ENCODE assay signal across 8 cellular contexts in genomic region chr19:39481229-39481545, GRCh38. TPM values are rescaled to one million over a fixed set of nuclear protein-coding genes. Genes with fewer than 3 reads are reported as not detected.
DNase-seq lines count a peak whose midpoint lies in the region; ATAC-seq and TF ChIP-seq lines count a peak whose summit lies in the region.

No MANE protein-coding gene starts in this region.

- H4K20me1 ChIP-seq in osteoblast (ENCODE audit: insufficient read depth, low read length): peaks cover 3% of the 10 kb centered on the region

- TF ChIP-seq POLR2A in NB4 (IDR thresholded peaks at IDR 0.05; ENCODE audit: extremely low read depth, insufficient read length): no peak

- H3K4me1 ChIP-seq in osteoblast (ENCODE audit: insufficient read depth, low read length): peaks cover 13% of the 10 kb centered on the region

- peaks cover 25% of the 10 kb centered on the region for H3K36me3 ChIP-seq in osteoblast (ENCODE audit: insufficient read depth, low read length)

- peak overlapping the region; percentile 93 for H2AFZ ChIP-seq in osteoblast (ENCODE audit: low read length)

- peak overlapping the region; percentile 89 for H3K4me3 ChIP-seq in NB4 (ENCODE audit: low read depth, low read length)
- H3K4me3 ChIP-seq in osteoblast (ENCODE audit: insufficient read depth, low read length): peak overlapping the region; percentile 100

- no peaks in the 10 kb centered on the region for H3K27me3 ChIP-seq in osteoblast (ENCODE audit: insufficient read depth, low read length)

- H3K4me2 ChIP-seq in osteoblast (ENCODE audit: insufficient read depth, low read length): peak overlapping the region; percentile 97

- H3K27ac ChIP-seq in osteoblast (ENCODE audit: low read depth, low read length): peak overlapping the region; percentile 92

- H3K9me3 ChIP-seq in osteoblast (ENCODE audit: low read depth, low read length): no peaks in the 10 kb centered on the region

- H3K79me2 ChIP-seq in osteoblast (ENCODE audit: insufficient read depth, low read length): peaks cover 36% of the 10 kb centered on the region

- peaks cover 17 to 22% of the 10 kb centered on the region in 2 donors for H3K4me1 Mint-ChIP-seq in effector memory CD8-positive, alpha-beta T cell (ENCODE audit: low read depth in 2 of 2)

- peak overlapping the region; percentile 94 to 96 for H3K27ac Mint-ChIP-seq in effector memory CD8-positive, alpha-beta T cell

- peaks cover 38% of the 10 kb centered on the region for H3K36me3 Mint-ChIP-seq in effector memory CD8-positive, alpha-beta T cell (ENCODE audit: insufficient read depth)

- H3K27me3 Mint-ChIP-seq in effector memory CD8-positive, alpha-beta T cell: no peaks in the 10 kb centered on the region

- no peaks in the 10 kb centered on the region for H3K9me3 Mint-ChIP-seq in effector memory CD8-positive, alpha-beta T cell

- DNase-seq in EH (ENCODE audit: low read depth): peak; percentile 10
- DNase-seq in NB4 (ENCODE audit: low read depth): peak; percentile 23
- no peak for DNase-seq in effector memory CD8-positive, alpha-beta T cell
- DNase-seq in osteoblast (ENCODE audit: insufficient read length, low spot score, missing footprints): peak; percentile 68
- DNase-seq in stimulated activated CD4-positive, alpha-beta T cell treated with anti-CD3 and anti-CD28 coated beads, Interleukin-2, amount 100 ng/mL, for 24 hours: no peak
- DNase-seq in NCI-H187 treated with DMSO at 0.1 percent for 48 hours (lab: John Stamatoyannopoulos, UW): no peak
- DNase-seq in NCI-H2107 treated with DMSO at 0.1 percent for 48 hours (lab: John Stamatoyannopoulos, UW; ENCODE audit: unreplicated experiment): no peak

- peak; percentile 3 for ATAC-seq in effector memory CD8-positive, alpha-beta T cell (replicated peaks)
- no peak for ATAC-seq in GM21515 (IDR thresholded peaks at IDR 0.05; ENCODE audit: unreplicated experiment)

- H3K4me3 Mint-ChIP-seq in effector memory CD8-positive, alpha-beta T cell: peak overlapping the region; percentile 85 to 96

- no peak for TF ChIP-seq CTCF in NB4 (IDR thresholded peaks at IDR 0.05; ENCODE audit: low read depth, low read length)
- TF ChIP-seq CTCF in osteoblast (IDR thresholded peaks at IDR 0.05; ENCODE audit: extremely low read depth, low read depth, low read length): no peak

RNA-seq across cellular contexts. Expression of gene TIMM50, which starts 0.5 kb away (rescaled TPM):
- total RNA-seq in osteoblast: 29.8 and 36.9 TPM in 2 replicates

RNA-seq across cellular contexts. Expression of gene DLL3, which starts 17.6 kb away (rescaled TPM):
- total RNA-seq in osteoblast: under 0.01 TPM in 1 of 2 replicates, not detected in the other

RNA-seq across cellular contexts. Expression of gene SELENOV, which starts 33.8 kb away (rescaled TPM):
- not detected in 2 replicates for total RNA-seq in osteoblast

RNA-seq across cellular contexts. Expression of gene SUPT5H, which starts 35.8 kb away (rescaled TPM):
- total RNA-seq in osteoblast: 71.9 and 91.2 TPM in 2 replicates

RNA-seq across cellular contexts. Expression of gene RPS16, which starts 45.4 kb away (rescaled TPM):
- 44.9 and 56.0 TPM in 2 replicates for total RNA-seq in osteoblast

Comparison
In these comparisons a context has a peak if more than half of its experiments do, and no peak if none do; other contexts are left out.
1. DNase-seq: peak in EH (single experiment), NB4 (single experiment) and osteoblast (single experiment); none in effector memory CD8-positive, alpha-beta T cell (0 of 3), stimulated activated CD4-positive, alpha-beta T cell treated with anti-CD3 and anti-CD28 coated beads, Interleukin-2, amount 100 ng/mL, for 24 hours (0 of 2), NCI-H187 treated with DMSO at 0.1 percent for 48 hours (single experiment) and NCI-H2107 treated with DMSO at 0.1 percent for 48 hours (single experiment).